In genomic region chr22:32352681-32353080, GRCh38 we compare ENCODE assay signal across 28 cellular contexts. TPM values are rescaled to one million over a fixed set of nuclear protein-coding genes. Genes with fewer than 3 reads are reported as not detected.
"Had no signal": no experiment of that assay in that cellular context is flagged by ENCODE, and none has a peak within 500 bp of the region (broad histone marks: within the 10 kb centered on the region; RNA-seq: fewer than 3 reads in every experiment).

No MANE protein-coding gene starts in this region.

- H3K4me1 ChIP-seq: colonic mucosa, foreskin keratinocyte, spleen, tibial artery, uterus had no signal

- H3K27me3 ChIP-seq: colonic mucosa, foreskin keratinocyte, hepatocyte, spleen, tibial artery, uterus had no signal

- H3K27me3 Mint-ChIP-seq: activated naive CD4-positive, alpha-beta T cell treated with anti-CD3 and anti-CD28 coated beads, Interleukin-2, amount 10 ng/mL, durations not matched to agents 7 days and 5 days; activated naive CD8-positive, alpha-beta T cell treated with anti-CD3 and anti-CD28 coated beads, Interleukin-2, amount 50 U/mL, for 24 hours; natural killer cell treated with Interleukin-12 subunit alpha and Interleukin-12 subunit beta and Interleukin-15 and Interleukin-18, amount 100 ng/mL, for 72 hours had no signal

- DNase-seq: activated CD4-positive, alpha-beta T cell treated with anti-CD3 and anti-CD28 coated beads, Interleukin-2, amount 10 ng/mL, durations not matched to agents 7 days and 5 days; activated CD4-positive, CD25-positive, alpha-beta regulatory T cell; activated CD8-positive, alpha-beta memory T cell treated with anti-CD3 and anti-CD28 coated beads, Interleukin-2, amount 50 U/mL, for 48 hours; activated CD8-positive, alpha-beta T cell treated with anti-CD3 and anti-CD28 coated beads, Interleukin-2, amount 10 ng/mL, durations not matched to agents 7 days and 5 days; activated effector memory CD4-positive, alpha-beta T cell treated with Interleukin-2 at 50 U/mL for 16 hours; activated naive CD4-positive, alpha-beta T cell treated with anti-CD3 and anti-CD28 coated beads, Interleukin-2, amount 10 ng/mL, durations not matched to agents 7 days and 5 days; activated naive CD8-positive, alpha-beta T cell treated with anti-CD3 and anti-CD28 coated beads, Interleukin-2, amount 50 U/mL, for 24 hours; activated T-cell treated with anti-CD3 and anti-CD28 coated beads, Interleukin-2, amount 50 U/mL, for 48 hours; anterior cingulate cortex; central memory CD4-positive, alpha-beta T cell; colonic mucosa; foreskin keratinocyte; left colon; occipital lobe; spleen; stimulated activated naive CD8-positive, alpha-beta T cell treated with anti-CD3 and anti-CD28 coated beads, Interleukin-15, Interleukin-2, amounts not matched to agents 100 U/mL and 50 U/mL, for 24 hours; substantia nigra; T-helper 9 cell; tibial artery; uterus had no signal

- H3K27ac ChIP-seq: colonic mucosa, foreskin keratinocyte, hepatocyte, spleen, tibial artery, uterus had no signal

- H3K9me3 Mint-ChIP-seq: activated CD4-positive, alpha-beta T cell treated with anti-CD3 and anti-CD28 coated beads, Interleukin-2, amount 10 ng/mL, durations not matched to agents 7 days and 5 days; activated naive CD4-positive, alpha-beta T cell treated with anti-CD3 and anti-CD28 coated beads, Interleukin-2, amount 10 ng/mL, durations not matched to agents 7 days and 5 days; activated naive CD8-positive, alpha-beta T cell treated with anti-CD3 and anti-CD28 coated beads, Interleukin-2, amount 50 U/mL, for 24 hours; natural killer cell treated with Interleukin-12 subunit alpha and Interleukin-12 subunit beta and Interleukin-15 and Interleukin-18, amount 100 ng/mL, for 72 hours had no signal

- H3K27ac Mint-ChIP-seq: activated CD4-positive, alpha-beta T cell treated with anti-CD3 and anti-CD28 coated beads, Interleukin-2, amount 10 ng/mL, durations not matched to agents 7 days and 5 days; activated CD8-positive, alpha-beta T cell treated with anti-CD3 and anti-CD28 coated beads, Interleukin-2, amount 10 ng/mL, durations not matched to agents 7 days and 5 days; activated naive CD4-positive, alpha-beta T cell treated with anti-CD3 and anti-CD28 coated beads, Interleukin-2, amount 10 ng/mL, durations not matched to agents 7 days and 5 days; activated naive CD8-positive, alpha-beta T cell treated with anti-CD3 and anti-CD28 coated beads, Interleukin-2, amount 50 U/mL, for 24 hours; brain; mesothelial cell of epicardium; natural killer cell treated with Interleukin-12 subunit alpha and Interleukin-12 subunit beta and Interleukin-15 and Interleukin-18, amount 100 ng/mL, for 72 hours had no signal

- H3K36me3 ChIP-seq: colonic mucosa, spleen, tibial artery, uterus had no signal

- H3K4me3 ChIP-seq: colonic mucosa, hepatocyte, lung, tibial artery, uterus had no signal

- ATAC-seq: activated CD8-positive, alpha-beta T cell treated with anti-CD3 and anti-CD28 coated beads, Interleukin-2, amount 10 ng/mL, durations not matched to agents 7 days and 5 days; activated naive CD8-positive, alpha-beta T cell treated with anti-CD3 and anti-CD28 coated beads, Interleukin-2, amount 50 U/mL, for 24 hours; foreskin keratinocyte; left colon; stimulated activated naive CD8-positive, alpha-beta T cell treated with anti-CD3 and anti-CD28 coated beads, Interleukin-15, Interleukin-2, amounts not matched to agents 100 U/mL and 50 U/mL, for 24 hours had no signal

- H3K36me3 Mint-ChIP-seq: activated naive CD4-positive, alpha-beta T cell treated with anti-CD3 and anti-CD28 coated beads, Interleukin-2, amount 10 ng/mL, durations not matched to agents 7 days and 5 days; brain; mesothelial cell of epicardium; natural killer cell treated with Interleukin-12 subunit alpha and Interleukin-12 subunit beta and Interleukin-15 and Interleukin-18, amount 100 ng/mL, for 72 hours had no signal

- H3K9me3 ChIP-seq: colonic mucosa, spleen, tibial artery, uterus had no signal

- H3K4me1 Mint-ChIP-seq: activated naive CD4-positive, alpha-beta T cell treated with anti-CD3 and anti-CD28 coated beads, Interleukin-2, amount 10 ng/mL, durations not matched to agents 7 days and 5 days; activated naive CD8-positive, alpha-beta T cell treated with anti-CD3 and anti-CD28 coated beads, Interleukin-2, amount 50 U/mL, for 24 hours; brain; mesothelial cell of epicardium had no signal

- H3K4me3 Mint-ChIP-seq: activated CD4-positive, alpha-beta T cell treated with anti-CD3 and anti-CD28 coated beads, Interleukin-2, amount 10 ng/mL, durations not matched to agents 7 days and 5 days; activated CD8-positive, alpha-beta T cell treated with anti-CD3 and anti-CD28 coated beads, Interleukin-2, amount 10 ng/mL, durations not matched to agents 7 days and 5 days; activated naive CD4-positive, alpha-beta T cell treated with anti-CD3 and anti-CD28 coated beads, Interleukin-2, amount 10 ng/mL, durations not matched to agents 7 days and 5 days; activated naive CD8-positive, alpha-beta T cell treated with anti-CD3 and anti-CD28 coated beads, Interleukin-2, amount 50 U/mL, for 24 hours; brain; mesothelial cell of epicardium; natural killer cell treated with Interleukin-12 subunit alpha and Interleukin-12 subunit beta and Interleukin-15 and Interleukin-18, amount 100 ng/mL, for 72 hours had no signal

RNA-seq across cellular contexts. Expression of gene RFPL3, which starts 5.0 kb away (rescaled TPM):
- total RNA-seq: activated CD4-positive, alpha-beta T cell treated with anti-CD3 and anti-CD28 coated beads, Interleukin-2, amount 10 ng/mL, durations not matched to agents 7 days and 5 days; activated CD8-positive, alpha-beta T cell treated with anti-CD3 and anti-CD28 coated beads, Interleukin-2, amount 10 ng/mL, durations not matched to agents 7 days and 5 days; colonic mucosa; epithelial cell of proximal tubule; fibroblast of lung; foreskin keratinocyte; hepatocyte; left colon; lung; mesothelial cell of epicardium; natural killer cell treated with Interleukin-12 subunit alpha and Interleukin-12 subunit beta and Interleukin-15 and Interleukin-18, amount 100 ng/mL, for 72 hours; occipital lobe; renal cortical epithelial cell; spleen; uterus had no signal
